In genomic region chr19:3467437-3468198, GRCh38 we compare ENCODE assay signal across 22 cellular contexts. TPM values are rescaled to one million over a fixed set of nuclear protein-coding genes. Genes with fewer than 3 reads are reported as not detected.
"Had no signal": no experiment of that assay in that cellular context is flagged by ENCODE, and none has a peak within 500 bp of the region (broad histone marks: within the 10 kb centered on the region; RNA-seq: fewer than 3 reads in every experiment).

No MANE protein-coding gene starts in this region.

- H3K9me3 ChIP-seq: colonic mucosa, heart left ventricle, psoas muscle had no signal

- H3K36me3 ChIP-seq: colonic mucosa had no signal

- DNase-seq: activated CD4-positive, alpha-beta T cell treated with anti-CD3 and anti-CD28 coated beads, Interleukin-2, amount 50 U/mL, for 48 hours; activated CD4-positive, CD25-positive, alpha-beta regulatory T cell treated with anti-CD3 and anti-CD28 coated beads, Interleukin-2, amount 50 U/mL, for 72 hours; activated effector memory CD4-positive, alpha-beta T cell treated with Interleukin-2 at 50 U/mL for 16 hours; activated T-cell treated with anti-CD3 and anti-CD28 coated beads, Interleukin-2, amount 50 U/mL, for 4 hours; central memory CD4-positive, alpha-beta T cell; colonic mucosa; effector CD4-positive, alpha-beta T cell; foreskin melanocyte; heart left ventricle; left cardiac atrium; psoas muscle; stimulated activated CD4-positive, alpha-beta T cell treated with anti-CD3 and anti-CD28 coated beads, Interleukin-1b, Interleukin-23, amount 100 ng/mL, for 48 hours; T-helper 1 cell; trophoblast cell had no signal

- H3K4me1 ChIP-seq: colonic mucosa, psoas muscle had no signal

- ATAC-seq: activated naive CD4-positive, alpha-beta T cell treated with anti-CD3 and anti-CD28 coated beads, Interleukin-2, amount 50 U/mL, for 72 hours; activated T-cell treated with anti-CD3 and anti-CD28 coated beads, Interleukin-2, amount 50 U/mL, for 4 hours; SK-N-SH treated with all-trans-retinoic acid at 6 μM for 48 hours; stimulated activated effector memory CD8-positive, alpha-beta T cell treated with anti-CD3 and anti-CD28 coated beads, Interleukin-12 subunit alpha, Interleukin-12 subunit beta, amount 100 ng/mL, for 72 hours had no signal

- H3K4me3 ChIP-seq: colonic mucosa, heart left ventricle, psoas muscle had no signal

- H3K27ac ChIP-seq: colonic mucosa, psoas muscle had no signal

- H3K27me3 ChIP-seq: colonic mucosa, heart left ventricle had no signal

RNA-seq across cellular contexts. Expression of gene SMIM24, which starts 12.7 kb away (rescaled TPM):
- total RNA-seq: activated T-cell treated with anti-CD3 and anti-CD28 coated beads, Interleukin-2, amount 50 U/mL, for 4 hours; fibroblast of lung; heart left ventricle; left cardiac atrium; lung microvascular endothelial cell; neural crest cell; osteocyte; psoas muscle; subcutaneous adipose tissue had no signal
- polyA plus RNA-seq: fibroblast of lung had no signal

RNA-seq across cellular contexts. Expression of gene SMIM44, which starts 15.6 kb away (rescaled TPM):
- total RNA-seq: activated naive CD4-positive, alpha-beta T cell treated with anti-CD3 and anti-CD28 coated beads, Interleukin-2, amount 50 U/mL, for 72 hours; activated T-cell treated with anti-CD3 and anti-CD28 coated beads, Interleukin-2, amount 50 U/mL, for 4 hours; fibroblast of lung; heart left ventricle; left cardiac atrium; lung microvascular endothelial cell; neural crest cell; osteocyte; psoas muscle; subcutaneous adipose tissue had no signal
- polyA plus RNA-seq: fibroblast of lung, heart left ventricle, psoas muscle had no signal
